In genomic region chr19:28827382-28827781, GRCh38 we compare ENCODE assay signal across 34 cellular contexts.
"Had no signal": no experiment of that assay in that cellular context is flagged by ENCODE, and none has a peak within 500 bp of the region (broad histone marks: within the 10 kb centered on the region; RNA-seq: fewer than 3 reads in every experiment).

No MANE protein-coding gene starts in this region.

- H3K27ac ChIP-seq: KMS-11 had no signal

- H3K4me3 ChIP-seq: MG63 had no signal

- H3K4me2 ChIP-seq: KMS-11 had no signal

- H3K9ac ChIP-seq: KMS-11 had no signal

- H3K27me3 ChIP-seq: MG63 had no signal

- H3K36me3 ChIP-seq: MG63 had no signal

- H3K9me3 ChIP-seq: MG63 had no signal

- DNase-seq: Karpas-422, Kasumi-1, MG63, MM.1S, MV-4-11, NCI-H1048, NCI-H1092, NCI-H1092 treated with DMSO at 0.1 percent for 48 hours, NCI-H1105, NCI-H1105 treated with DMSO at 0.1 percent for 48 hours, NCI-H1417, NCI-H1417 treated with DMSO at 0.1 percent for 48 hours, NCI-H1436, NCI-H1436 treated with DMSO at 0.1 percent for 48 hours, NCI-H146, NCI-H1694, NCI-H1694 treated with DMSO at 0.1 percent for 48 hours, NCI-H187, NCI-H187 treated with DMSO at 0.1 percent for 48 hours, NCI-H1930, NCI-H2029, NCI-H2029 treated with DMSO at 0.1 percent for 48 hours, NCI-H2081, NCI-H2081 treated with DMSO at 0.1 percent for 48 hours, NCI-H2107, NCI-H2171, NCI-H2171 treated with DMSO at 0.1 percent for 48 hours, NCI-H2227 treated with DMSO at 0.1 percent for 48 hours, NCI-H226, NCI-H345, NCI-H446, NCI-H446 treated with DMSO at 0.1 percent for 48 hours, NCI-H510A had no signal
